Comparison of ENCODE assay signal across 8 cellular contexts in genomic region chr19:29022165-29022564, GRCh38.
"Had no signal": no experiment of that assay in that cellular context is flagged by ENCODE, and none has a peak within 500 bp of the region (broad histone marks: within the 10 kb centered on the region; RNA-seq: fewer than 3 reads in every experiment).

No MANE protein-coding gene starts in this region.

- FAIRE-seq: H54, HTR-8/SVneo, K562 had no signal

- H3K4me3 ChIP-seq: K562 had no signal

- DNase-seq: GOT3, H9, HCEC 1CT, IMR-90, KG1 had no signal

- ATAC-seq: K562 had no signal
